In the genomic region with DNA sequence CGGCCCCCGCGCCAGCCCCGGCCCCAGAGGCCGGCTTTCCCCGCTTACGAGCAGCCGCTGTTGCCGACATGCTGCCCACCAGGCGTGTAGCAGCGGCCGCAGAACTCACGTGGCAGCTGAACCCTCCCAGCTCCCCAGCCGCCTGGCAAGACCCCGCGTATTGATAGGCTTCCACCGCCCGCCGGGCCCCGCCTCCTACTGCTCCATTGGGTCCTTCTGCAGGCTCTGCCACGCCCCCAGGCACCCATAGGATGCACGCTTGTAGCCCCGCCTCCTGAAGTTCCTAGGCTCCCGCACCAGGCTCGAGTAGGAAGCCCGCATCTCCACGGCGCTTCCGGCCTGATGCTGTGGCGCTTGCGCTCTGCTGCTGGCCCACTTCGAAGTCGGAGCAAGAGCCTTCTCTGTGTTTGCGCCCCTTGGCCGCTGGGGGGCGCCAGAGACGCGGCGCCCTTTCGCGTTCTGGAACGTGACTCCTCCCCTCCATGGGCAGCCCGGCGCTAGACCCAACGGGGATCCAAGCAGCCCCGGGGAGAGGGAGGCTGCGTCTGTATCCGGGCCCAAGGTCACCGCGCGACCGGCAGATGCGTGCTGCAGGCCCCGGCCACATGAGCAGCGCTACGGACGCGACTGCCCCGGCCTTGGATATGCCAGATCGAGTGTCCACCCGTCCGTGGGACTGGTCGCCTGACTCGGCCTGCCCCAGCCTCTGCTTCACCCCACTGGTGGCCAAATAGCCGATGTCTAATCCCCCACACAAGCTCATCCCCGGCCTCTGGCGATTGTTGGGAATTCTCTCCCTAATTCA, we compare ENCODE assay signal across 8 cellular contexts. TPM values are rescaled to one million over a fixed set of nuclear protein-coding genes. Genes with fewer than 3 reads are reported as not detected.
DNase-seq lines count a peak whose midpoint lies in the region; ATAC-seq and TF ChIP-seq lines count a peak whose summit lies in the region.

PARP3 (plus strand) TSS at position 566 of the 805 bp plus-strand sequence. CDS start 993 bp downstream, outside the sequence.
RRP9 (minus strand) TSS at position 107 of the 805 bp plus-strand sequence; CDS start at position 70, 37 bp downstream.

- peak; percentile 87 for ATAC-seq in GM18907 (IDR thresholded peaks at IDR 0.05; ENCODE audit: unreplicated experiment)
- ATAC-seq in HG03175 (IDR thresholded peaks at IDR 0.05; ENCODE audit: unreplicated experiment), result peak; percentile 92
- peak; percentile 94 for ATAC-seq in activated B cell treated with CpG ODN at 0.5 μM for 24 hours (ENCODE audit: low read depth)

- intact Hi-C loops in activated B cell treated with CpG ODN at 0.5 μM for 24 hours (cut with micrococcal nuclease), result loop anchor here (1.0 to 5.0 kb wide), 12 partner anchors 14 to 765 kb away; partner anchors contain the start of genes ABHD14B, ACY1, GLT8D1 and MANF

- TF ChIP-seq CTCF in activated B cell treated with CpG ODN at 0.5 μM for 24 hours (IDR thresholded peaks at IDR 0.05), result peak; percentile 34

- peaks cover 28% of the 10 kb centered on the region for H3K36me3 Mint-ChIP-seq in activated B cell treated with CpG ODN at 0.5 μM for 24 hours (ENCODE audit: low read depth)

- POLR2A ChIA-PET in activated B cell treated with CpG ODN at 0.5 μM for 24 hours (lab: Charles Lee), result interaction anchor here (0.6 to 2.6 kb wide), 13 partner anchors 9 to 557 kb away, joined by 3 to 35 read pairs (median 4); partner anchors contain the start of genes ABHD14A, ABHD14B, ACY1 and DUSP7

- no peaks in the 10 kb centered on the region for H3K27me3 Mint-ChIP-seq in activated B cell treated with CpG ODN at 0.5 μM for 24 hours

- peak within 1 kb of the TSS; percentile 90 for H3K4me3 Mint-ChIP-seq in activated B cell treated with CpG ODN at 0.5 μM for 24 hours

- H3K9me3 Mint-ChIP-seq in activated B cell treated with CpG ODN at 0.5 μM for 24 hours, result no peaks in the 10 kb centered on the region

- peaks cover 38% of the 10 kb centered on the region for H3K4me1 Mint-ChIP-seq in activated B cell treated with CpG ODN at 0.5 μM for 24 hours

- peak; percentile 99 for DNase-seq in AG08396 (ENCODE audit: low spot score)
- peak; percentile 100 for DNase-seq in NCI-H226
- DNase-seq in activated B cell treated with CpG ODN at 0.5 μM for 24 hours, result peak; percentile 96
- peak; percentile 100 for DNase-seq in central memory CD4-positive, alpha-beta T cell
- peak; percentile 99 for DNase-seq in inferior parietal cortex (ENCODE audit: extremely low spot score)
- DNase-seq in stimulated activated CD4-positive, alpha-beta T cell treated with anti-CD3 and anti-CD28 coated beads, Interleukin-12 subunit alpha, Interleukin-12 subunit beta, amount 100 ng/mL, for 24 hours (ENCODE audit: low read depth in 2 of 2), result peak; percentile 98 to 100

- peak within 1 kb of the TSS; percentile 77 for H3K27ac Mint-ChIP-seq in activated B cell treated with CpG ODN at 0.5 μM for 24 hours

- CTCF ChIA-PET in activated B cell treated with CpG ODN at 0.5 μM for 24 hours (lab: Charles Lee), result interaction anchor here (0.6 to 2.2 kb wide), 11 partner anchors 11 to 178 kb away, joined by 3 to 27 read pairs (median 3); partner anchors contain the start of genes ABHD14B, ACY1, DUSP7 and PCBP4

RNA-seq across cellular contexts. Expression of gene PARP3, which starts in this region (rescaled TPM):
- 9.7 and 12.7 TPM in 2 replicates for total RNA-seq in activated B cell treated with CpG ODN at 0.5 μM for 24 hours

RNA-seq across cellular contexts. Expression of gene RRP9, which starts in this region (rescaled TPM):
- total RNA-seq in activated B cell treated with CpG ODN at 0.5 μM for 24 hours, result 30.7 and 32.4 TPM in 2 replicates

Comparison
In these comparisons a context has a peak if more than half of its experiments do, and no peak if none do; other contexts are left out.
1. Peak in every context shown above with its lines: DNase-seq and ATAC-seq.